9 cellular contexts compared by ENCODE assay signal in genomic region chr1:156692409-156692957, GRCh38. TPM values are rescaled to one million over a fixed set of nuclear protein-coding genes. Genes with fewer than 3 reads are reported as not detected.
A peak's percentile ranks its signal among the peaks of the same experiment; 100 is the strongest.
DNase-seq lines count a peak whose midpoint lies in the region; ATAC-seq, FAIRE-seq and TF ChIP-seq lines count a peak whose summit lies in the region.
"Had no signal": no experiment of that assay in that cellular context is flagged by ENCODE, and none has a peak within 500 bp of the region (broad histone marks: within the 10 kb centered on the region; RNA-seq: fewer than 3 reads in every experiment).

No MANE protein-coding gene starts in this region.

- dilution Hi-C loops in keratinocyte (cut with MboI; ENCODE audit: extremely low pct_ligation_motif_present, low sequenced_read_pairs): no loop called here

- no peak for TF ChIP-seq EP300 in A549 (IDR thresholded peaks at IDR 0.05)

- CTCF ChIA-PET in A549 (lab: Yijun Ruan, JAX): interaction anchor here (1.0 to 52.1 kb wide), 8 partner anchors 16 to 196 kb away, joined by 3 to 2258 read pairs (median 84); partner anchors contain the start of genes CRABP2, HAPLN2, INSRR and ISG20L2
- CTCF ChIA-PET in RWPE1 (lab: Yijun Ruan, JAX): interaction anchor here (0.5 to 9.5 kb wide), 5 partner anchors 9 to 200 kb away, joined by 3 to 225 read pairs (median 6); partner anchors contain the start of genes CRABP2, ISG20L2 and METTL25B

- ATAC-seq in A549: no peak

- H3K9ac ChIP-seq in keratinocyte (ENCODE audit: control insufficient read depth, extremely low read depth, insufficient read depth, low read length): peak overlapping the region; percentile 15

- no peaks in the 10 kb centered on the region for H3K36me3 ChIP-seq in keratinocyte (ENCODE audit: control insufficient read depth in 2 of 2, extremely low read depth in 1 of 2, insufficient read depth in 2 of 2, low read length in 2 of 2)
- H3K36me3 ChIP-seq: spleen had no signal

- no peaks in the 10 kb centered on the region for H3K79me2 ChIP-seq in keratinocyte (ENCODE audit: control insufficient read depth, insufficient read depth, low read length)

- H3K27ac ChIP-seq in A549 (peak overlapping the region in 1 of 2 experiments; percentile 63; a peak in 3 of 6 replicates), RWPE1 (peak overlapping the region; percentile 82), keratinocyte (ENCODE audit: control insufficient read depth, insufficient read depth, low read length) (no peak overlapping the region)

- H2AFZ ChIP-seq in keratinocyte (ENCODE audit: control insufficient read depth, low read length): peak overlapping the region; percentile 6

- FAIRE-seq in A549 (lab: Jason Lieb, UNC): no peak
- FAIRE-seq in keratinocyte (lab: Jason Lieb, UNC): no peak
- FAIRE-seq: G401.6 had no signal

- no peak for TF ChIP-seq POLR2A in A549 (IDR thresholded peaks at IDR 0.05; ENCODE audit: low read length)

- peak overlapping the region; percentile 46 for H3K4me2 ChIP-seq in A549
- peak overlapping the region; percentile 15 for H3K4me2 ChIP-seq in keratinocyte (ENCODE audit: control insufficient read depth, extremely low read depth, insufficient read depth, low read depth, low read length)

- WGBS in A549 (ENCODE audit: missing lambda C conversion rate): 56% methylated on average over 13 of the region's 13 CpGs

- no peaks in the 10 kb centered on the region for H3K27me3 ChIP-seq in keratinocyte (ENCODE audit: control insufficient read depth, extremely low read depth, insufficient read depth, low read length)

- H3K4me3 ChIP-seq in A549 (no peak overlapping the region), keratinocyte (ENCODE audit: control insufficient read depth in 2 of 3, extremely low read depth in 1 of 3, insufficient read depth in 2 of 3, low read depth in 1 of 3, low read length in 3 of 3) (no peak overlapping the region)
- H3K4me3 ChIP-seq: spleen had no signal

- H4K20me1 ChIP-seq in keratinocyte (ENCODE audit: control insufficient read depth, extremely low read depth, insufficient read depth, low read length): no peaks in the 10 kb centered on the region

- no peak for TF ChIP-seq CTCF in A549 (IDR thresholded peaks at IDR 0.05)
- TF ChIP-seq CTCF in RWPE1 (conservative IDR thresholded peaks at IDR 0.05; ENCODE audit: low read depth): no peak
- no peak for TF ChIP-seq CTCF in keratinocyte (optimal IDR thresholded peaks at IDR 0.05 in 1 of 3, IDR thresholded peaks at IDR 0.05 in 1 of 3, conservative IDR thresholded peaks at IDR 0.05 in 1 of 3; ENCODE audit: extremely low read depth in 1 of 3, insufficient read depth in 2 of 3, low read length in 3 of 3)

- H3K4me1 ChIP-seq in A549: peaks cover 44% of the 10 kb centered on the region
- peaks cover 46% of the 10 kb centered on the region for H3K4me1 ChIP-seq in keratinocyte (ENCODE audit: control insufficient read depth, extremely low read depth, insufficient read depth, low read length)

- DNase-seq in A549 (ENCODE audit: low read depth in 1 of 2, low spot score in 1 of 2) (no peak), RWPE1 (ENCODE audit: low spot score) (no peak), keratinocyte (ENCODE audit: low read depth, low spot score) (no peak), NCI-H1417 treated with DMSO at 0.1 percent for 48 hours (lab: John Stamatoyannopoulos, UW) (no peak)
- no peak for DNase-seq in activated effector memory CD4-positive, alpha-beta T cell treated with Interleukin-2 at 50 U/mL for 16 hours
- no peak for DNase-seq in stimulated activated naive CD4-positive, alpha-beta T cell treated with Interleukin-2 at 50 U/mL for 16 hours (lab: John Stamatoyannopoulos, UW)
- DNase-seq: HCEC 1CT, spleen had no signal

- no peaks in the 10 kb centered on the region for H3K9me1 ChIP-seq in keratinocyte (ENCODE audit: control insufficient read depth, extremely low read depth, insufficient read depth, low read length)

- H3K9me3 ChIP-seq in A549 (no peaks in the 10 kb centered on the region), keratinocyte (ENCODE audit: control insufficient read depth, low read depth, low read length) (no peaks in the 10 kb centered on the region)
- H3K9me3 ChIP-seq: spleen had no signal

- no peak for TF ChIP-seq RAD21 in A549 (conservative IDR thresholded peaks at IDR 0.05 in 1 of 2, IDR thresholded peaks at IDR 0.05 in 1 of 2)

- POLR2A ChIA-PET in A549 (lab: Yijun Ruan, JAX) (interaction anchor here (1.1 kb wide), 1 partner anchor 36 kb away, joined by 8 read pairs; the partner anchor contains the start of genes ISG20L2 and METTL25B), RWPE1 (lab: Yijun Ruan, JAX; ENCODE audit: low non-redundant PET) (interaction anchor here (0.7 to 1.5 kb wide), 2 partner anchors 13 to 1372 kb away, joined by 3 to 5 read pairs; partner anchors contain the start of genes CRABP2 and RUSC1)

RNA-seq across cellular contexts. Expression of gene CRABP2, which starts 12.9 kb away (rescaled TPM):
- polyA plus RNA-seq in A549 (2011; rRNA removed): 1.4 and 1.7 TPM in 2 replicates
- polyA plus RNA-seq in A549 (2012; cell fraction: cytosol; rRNA removed): 2.9 and 3.8 TPM in 2 replicates
- polyA plus RNA-seq in A549 (2012; cell fraction: nucleus; rRNA removed): 6.1 and 8.7 TPM in 2 replicates
- polyA plus RNA-seq in A549 (2017; fragmentation: RNase III; extraction: RNeasy Plus Mini Kit Qiagen cat#74134 plus additional on column Dnase treatment): 15.6 to 19.1 TPM (median 17.9 TPM) in 3 replicates
- 1.0 TPM in 1 of 2 replicates, not detected in the other for polyA minus RNA-seq in A549 (2011; rRNA and poly(A)+ RNA removed)
- polyA plus RNA-seq in keratinocyte: 6.5 to 12.7 TPM (median 8.4 TPM) in 3 replicates
- polyA plus RNA-seq in keratinocyte (2011; ENCODE audit: low read depth): 187 TPM
- polyA plus RNA-seq in keratinocyte (2011; cell fraction: cytosol; rRNA removed): 13.3 and 19.3 TPM in 2 replicates
- 17.4 and 17.6 TPM in 2 replicates for polyA plus RNA-seq in keratinocyte (2011; cell fraction: nucleus; rRNA removed)
- polyA plus RNA-seq in keratinocyte (2012; ENCODE audit: low replicate concordance): 13.0 and 332 TPM in 2 replicates
- 1.8 to 4.4 TPM (median 2.8 TPM) in 3 replicates for polyA minus RNA-seq in keratinocyte
- polyA minus RNA-seq in keratinocyte (2011; cell fraction: cytosol; rRNA and poly(A)+ RNA removed): 10.4 TPM
- 1.1 and 1.5 TPM in 2 replicates for polyA minus RNA-seq in keratinocyte (2011; cell fraction: nucleus; rRNA and poly(A)+ RNA removed)

RNA-seq across cellular contexts. Expression of gene NES, which starts 15.3 kb away (rescaled TPM):
- 0.57 and 0.65 TPM in 2 replicates for polyA plus RNA-seq in A549 (2011; rRNA removed)
- 0.34 and 0.39 TPM in 2 replicates for polyA plus RNA-seq in A549 (2012; cell fraction: cytosol; rRNA removed)
- 2.5 and 2.7 TPM in 2 replicates for polyA plus RNA-seq in A549 (2012; cell fraction: nucleus; rRNA removed)
- 2.1 to 2.8 TPM (median 2.1 TPM) in 3 replicates for polyA plus RNA-seq in A549 (2017; fragmentation: RNase III; extraction: RNeasy Plus Mini Kit Qiagen cat#74134 plus additional on column Dnase treatment)
- polyA minus RNA-seq in A549 (2011; rRNA and poly(A)+ RNA removed): 0.45 and 0.54 TPM in 2 replicates
- polyA plus RNA-seq in keratinocyte: 0.01 TPM in 2 of 3 replicates, not detected in the other
- polyA plus RNA-seq in keratinocyte (2011; ENCODE audit: low read depth): 0.26 TPM
- 0.03 TPM in 1 of 2 replicates, not detected in the other for polyA plus RNA-seq in keratinocyte (2011; cell fraction: cytosol; rRNA removed)
- 0.03 TPM in 2 replicates for polyA plus RNA-seq in keratinocyte (2011; cell fraction: nucleus; rRNA removed)
- polyA plus RNA-seq in keratinocyte (2012; ENCODE audit: low replicate concordance): 0.11 and 0.17 TPM in 2 replicates
- polyA minus RNA-seq in keratinocyte: 0.20 TPM in 1 of 3 replicates, not detected in the others
- polyA minus RNA-seq in keratinocyte (2011; cell fraction: cytosol; rRNA and poly(A)+ RNA removed): not detected
- not detected in 2 replicates for polyA minus RNA-seq in keratinocyte (2011; cell fraction: nucleus; rRNA and poly(A)+ RNA removed)

RNA-seq across cellular contexts. Expression of gene METTL25B, which starts 35.8 kb away (rescaled TPM):
- polyA plus RNA-seq in A549 (2011; rRNA removed) (18.5 and 22.1 TPM in 2 replicates), A549 (2017; fragmentation: RNase III; extraction: RNeasy Plus Mini Kit Qiagen cat#74134 plus additional on column Dnase treatment) (15.7 to 21.7 TPM (median 16.7 TPM) in 3 replicates), keratinocyte (6.0 to 10.7 TPM (median 6.3 TPM) in 3 replicates)
- polyA plus RNA-seq in A549 (2012; cell fraction: cytosol; rRNA removed): 19.4 and 21.3 TPM in 2 replicates
- polyA plus RNA-seq in A549 (2012; cell fraction: nucleus; rRNA removed): 34.1 and 34.8 TPM in 2 replicates
- 19.6 and 21.6 TPM in 2 replicates for polyA minus RNA-seq in A549 (2011; rRNA and poly(A)+ RNA removed)
- polyA plus RNA-seq in keratinocyte (2011; ENCODE audit: low read depth): 29.2 TPM
- 3.5 and 4.8 TPM in 2 replicates for polyA plus RNA-seq in keratinocyte (2011; cell fraction: cytosol; rRNA removed)
- polyA plus RNA-seq in keratinocyte (2011; cell fraction: nucleus; rRNA removed): 18.7 and 19.7 TPM in 2 replicates
- 10.8 and 31.9 TPM in 2 replicates for polyA plus RNA-seq in keratinocyte (2012; ENCODE audit: low replicate concordance)
- 4.8 to 11.0 TPM (median 7.8 TPM) in 3 replicates for polyA minus RNA-seq in keratinocyte
- polyA minus RNA-seq in keratinocyte (2011; cell fraction: cytosol; rRNA and poly(A)+ RNA removed): 8.4 TPM
- polyA minus RNA-seq in keratinocyte (2011; cell fraction: nucleus; rRNA and poly(A)+ RNA removed): 7.8 and 10.3 TPM in 2 replicates

RNA-seq across cellular contexts. Expression of gene ISG20L2, which starts 36.1 kb away (rescaled TPM):
- 42.5 and 55.7 TPM in 2 replicates for polyA plus RNA-seq in A549 (2011; rRNA removed)
- 29.2 and 35.7 TPM in 2 replicates for polyA plus RNA-seq in A549 (2012; cell fraction: cytosol; rRNA removed)
- polyA plus RNA-seq in A549 (2012; cell fraction: nucleus; rRNA removed): 12.5 and 17.9 TPM in 2 replicates
- 27.6 to 31.4 TPM (median 29.6 TPM) in 3 replicates for polyA plus RNA-seq in A549 (2017; fragmentation: RNase III; extraction: RNeasy Plus Mini Kit Qiagen cat#74134 plus additional on column Dnase treatment)
- 44.0 and 56.0 TPM in 2 replicates for polyA minus RNA-seq in A549 (2011; rRNA and poly(A)+ RNA removed)
- polyA plus RNA-seq in keratinocyte: 48.1 to 56.6 TPM (median 48.6 TPM) in 3 replicates
- 19.9 TPM for polyA plus RNA-seq in keratinocyte (2011; ENCODE audit: low read depth)
- 44.2 and 61.0 TPM in 2 replicates for polyA plus RNA-seq in keratinocyte (2011; cell fraction: cytosol; rRNA removed)
- 44.3 and 44.4 TPM in 2 replicates for polyA plus RNA-seq in keratinocyte (2011; cell fraction: nucleus; rRNA removed)
- 20.2 and 33.8 TPM in 2 replicates for polyA plus RNA-seq in keratinocyte (2012; ENCODE audit: low replicate concordance)
- 47.8 to 55.4 TPM (median 54.2 TPM) in 3 replicates for polyA minus RNA-seq in keratinocyte
- 25.9 TPM for polyA minus RNA-seq in keratinocyte (2011; cell fraction: cytosol; rRNA and poly(A)+ RNA removed)
- polyA minus RNA-seq in keratinocyte (2011; cell fraction: nucleus; rRNA and poly(A)+ RNA removed): 18.7 and 32.7 TPM in 2 replicates

RNA-seq across cellular contexts. Expression of gene MRPL24, which starts 48.4 kb away (rescaled TPM):
- polyA plus RNA-seq in A549 (2011; rRNA removed) (170 and 246 TPM in 2 replicates), A549 (2017; fragmentation: RNase III; extraction: RNeasy Plus Mini Kit Qiagen cat#74134 plus additional on column Dnase treatment) (195 to 207 TPM (median 198 TPM) in 3 replicates), keratinocyte (111 to 157 TPM (median 122 TPM) in 3 replicates)
- polyA plus RNA-seq in A549 (2012; cell fraction: cytosol; rRNA removed): 174 and 183 TPM in 2 replicates
- 74.5 and 122 TPM in 2 replicates for polyA plus RNA-seq in A549 (2012; cell fraction: nucleus; rRNA removed)
- polyA minus RNA-seq in A549 (2011; rRNA and poly(A)+ RNA removed): 53.9 and 86.1 TPM in 2 replicates
- 31.8 TPM for polyA plus RNA-seq in keratinocyte (2011; ENCODE audit: low read depth)
- 112 and 122 TPM in 2 replicates for polyA plus RNA-seq in keratinocyte (2011; cell fraction: cytosol; rRNA removed)
- 91.7 and 94.5 TPM in 2 replicates for polyA plus RNA-seq in keratinocyte (2011; cell fraction: nucleus; rRNA removed)
- polyA plus RNA-seq in keratinocyte (2012; ENCODE audit: low replicate concordance): 101 and 133 TPM in 2 replicates
- 39.4 to 55.6 TPM (median 50.9 TPM) in 3 replicates for polyA minus RNA-seq in keratinocyte
- polyA minus RNA-seq in keratinocyte (2011; cell fraction: cytosol; rRNA and poly(A)+ RNA removed): 43.4 TPM
- 16.8 and 19.2 TPM in 2 replicates for polyA minus RNA-seq in keratinocyte (2011; cell fraction: nucleus; rRNA and poly(A)+ RNA removed)
